In the genomic region with DNA sequence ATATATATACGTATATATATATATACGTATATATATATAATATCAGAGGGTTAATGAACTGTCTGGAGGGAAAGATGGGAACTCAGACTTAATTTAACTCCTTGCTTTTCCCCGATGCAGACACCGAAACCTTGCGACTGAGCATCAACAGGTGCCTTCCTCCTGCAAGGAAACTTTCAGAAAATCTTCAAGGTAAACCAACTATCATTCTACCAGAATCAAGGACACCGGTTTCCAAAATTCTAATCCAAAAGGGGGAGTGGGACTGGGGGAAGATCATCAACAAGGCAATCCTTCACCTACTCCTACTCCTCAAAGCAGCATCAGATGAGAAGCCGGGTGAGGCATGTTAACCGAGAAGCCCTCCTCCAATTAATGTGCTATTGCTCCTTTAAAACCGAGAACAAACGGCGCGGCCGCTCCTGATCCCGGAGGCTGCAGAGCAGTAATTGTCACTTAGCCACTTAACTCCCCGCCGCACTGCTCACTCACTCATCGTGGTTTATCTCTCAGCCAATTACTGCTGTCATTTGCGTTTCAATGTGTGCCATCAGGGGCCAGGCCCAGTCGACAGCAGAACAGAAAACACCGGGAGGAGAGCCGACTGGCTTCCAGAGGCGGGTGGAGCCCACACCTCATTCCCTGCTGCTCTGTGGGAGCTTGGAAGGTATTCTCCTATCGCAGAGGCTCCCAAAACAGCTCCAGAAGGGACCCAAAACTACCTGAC, we compare ENCODE assay signal across 8 cellular contexts.
DNase-seq lines count a peak whose midpoint lies in the region; ATAC-seq and TF ChIP-seq lines count a peak whose summit lies in the region.

No MANE protein-coding gene starts in this region.

- TF ChIP-seq CTCF in dorsolateral prefrontal cortex (IDR thresholded peaks at IDR 0.05 in 54 of 56, conservative IDR thresholded peaks at IDR 0.05 in 2 of 56; ENCODE audit: low read depth in 1 of 56, partially characterized antibody in 56 of 56) (no peak), type B pancreatic cell (conservative IDR thresholded peaks at IDR 0.05) (no peak)

- CTCF ChIA-PET in activated CD4-positive, alpha-beta T cell treated with anti-CD3 and anti-CD28 coated beads, Interleukin-2, amount 10 ng/mL, durations not matched to agents 7 days and 5 days (lab: Charles Lee) = no interaction called here

- H3K36me3 ChIP-seq in mesendoderm (ENCODE audit: control insufficient read depth, insufficient read depth, low read length) = no peaks in the 10 kb centered on the region

- H3K27ac Mint-ChIP-seq in activated CD4-positive, alpha-beta T cell treated with anti-CD3 and anti-CD28 coated beads, Interleukin-2, amount 10 ng/mL, durations not matched to agents 7 days and 5 days = peak overlapping the region; percentile 68
- peak overlapping the region; percentile 88 for H3K27ac Mint-ChIP-seq in type B pancreatic cell

- H3K4ac ChIP-seq in mesendoderm (ENCODE audit: low read depth, low read length) = no peak overlapping the region

- H3K18ac ChIP-seq in mesendoderm (ENCODE audit: low read length) = peak overlapping the region; percentile 71

- peaks cover 4% of the 10 kb centered on the region for H3K79me2 ChIP-seq in mesendoderm (ENCODE audit: control insufficient read depth, insufficient read depth, low read length)

- H3K4me3 Mint-ChIP-seq in activated CD4-positive, alpha-beta T cell treated with anti-CD3 and anti-CD28 coated beads, Interleukin-2, amount 10 ng/mL, durations not matched to agents 7 days and 5 days = no peak overlapping the region
- peak overlapping the region; percentile 77 for H3K4me3 Mint-ChIP-seq in type B pancreatic cell

- no peaks in the 10 kb centered on the region for H3K9me3 Mint-ChIP-seq in activated CD4-positive, alpha-beta T cell treated with anti-CD3 and anti-CD28 coated beads, Interleukin-2, amount 10 ng/mL, durations not matched to agents 7 days and 5 days
- peaks cover 6% of the 10 kb centered on the region for H3K9me3 Mint-ChIP-seq in type B pancreatic cell

- intact Hi-C loops in dorsolateral prefrontal cortex (cut with DNase I) = loop anchor here in 1 of 2 donors (5.0 kb wide), 1 partner anchor 40 kb away; no protein-coding TSS in a partner anchor

- H3K4me1 Mint-ChIP-seq in activated CD4-positive, alpha-beta T cell treated with anti-CD3 and anti-CD28 coated beads, Interleukin-2, amount 10 ng/mL, durations not matched to agents 7 days and 5 days = peaks cover 69% of the 10 kb centered on the region
- H3K4me1 Mint-ChIP-seq in type B pancreatic cell (ENCODE audit: unreplicated experiment) = peaks cover 50% of the 10 kb centered on the region

- ATAC-seq in GM19467 (IDR thresholded peaks at IDR 0.05; ENCODE audit: unreplicated experiment) = no peak

- H2AK5ac ChIP-seq in mesendoderm (ENCODE audit: low read length) = no peak overlapping the region

- peaks cover 10% of the 10 kb centered on the region for H3K27me3 Mint-ChIP-seq in activated CD4-positive, alpha-beta T cell treated with anti-CD3 and anti-CD28 coated beads, Interleukin-2, amount 10 ng/mL, durations not matched to agents 7 days and 5 days
- no peaks in the 10 kb centered on the region for H3K27me3 Mint-ChIP-seq in type B pancreatic cell

- H3K4me2 ChIP-seq in mesendoderm (ENCODE audit: low read length) = peak overlapping the region; percentile 14

- POLR2A ChIA-PET in activated CD4-positive, alpha-beta T cell treated with anti-CD3 and anti-CD28 coated beads, Interleukin-2, amount 10 ng/mL, durations not matched to agents 7 days and 5 days (lab: Charles Lee) = no interaction called here

- H3K9ac ChIP-seq in mesendoderm (ENCODE audit: low read length) = peak overlapping the region; percentile 48

- peaks cover 53% of the 10 kb centered on the region for H3K4me1 ChIP-seq in mesendoderm (ENCODE audit: control insufficient read depth, low read depth, low read length)

- no peak overlapping the region for H2BK15ac ChIP-seq in mesendoderm (replicated peaks; ENCODE audit: low read depth)

- H3K36me3 Mint-ChIP-seq in activated CD4-positive, alpha-beta T cell treated with anti-CD3 and anti-CD28 coated beads, Interleukin-2, amount 10 ng/mL, durations not matched to agents 7 days and 5 days (ENCODE audit: low read depth) = no peaks in the 10 kb centered on the region
- peaks cover 8% of the 10 kb centered on the region for H3K36me3 Mint-ChIP-seq in type B pancreatic cell

- H4K5ac ChIP-seq in mesendoderm (ENCODE audit: low read length) = no peak overlapping the region

- DNase-seq in activated CD4-positive, alpha-beta T cell treated with anti-CD3 and anti-CD28 coated beads, Interleukin-2, amount 10 ng/mL, durations not matched to agents 7 days and 5 days = no peak
- DNase-seq in activated CD4-positive, alpha-beta T cell treated with anti-CD3 and anti-CD28 coated beads for 4 hours = no peak
- peak; percentile 80 for DNase-seq in NCI-H748 treated with DMSO at 0.1 percent for 48 hours (lab: John Stamatoyannopoulos, UW)
- peak in 6 of 10 donors; percentile 18 to 62 (median 42) for DNase-seq in dorsolateral prefrontal cortex
- DNase-seq in mesendoderm = peak; percentile 98
- no peak for DNase-seq in type B pancreatic cell (ENCODE audit: extremely low spot score, unreplicated experiment)
- no peak for DNase-seq in KG1 (lab: John Stamatoyannopoulos, UW)

- peak overlapping the region in 45 of 59 donors; percentile 7 to 85 (median 57) for H3K27ac ChIP-seq in dorsolateral prefrontal cortex
- H3K27ac ChIP-seq in mesendoderm (ENCODE audit: low read depth, low read length) = peak overlapping the region; percentile 86

- peak overlapping the region; percentile 52 for H2BK5ac ChIP-seq in mesendoderm (ENCODE audit: low read length)

- no peak overlapping the region for H3K23ac ChIP-seq in mesendoderm (ENCODE audit: low read length)

- H4K8ac ChIP-seq in mesendoderm (ENCODE audit: low read depth, low read length) = no peak overlapping the region

- H3K4me3 ChIP-seq in dorsolateral prefrontal cortex (peak overlapping the region; percentile 2 to 67 (median 42)), mesendoderm (ENCODE audit: low read length) (no peak overlapping the region)

- WGBS in mesendoderm (ENCODE audit: extremely low coverage, insufficient coverage, low lambda C conversion rate) = no CpG with 5 or more reads among the region's 23 CpGs

- H3K27me3 ChIP-seq in dorsolateral prefrontal cortex (no peaks in the 10 kb centered on the region), mesendoderm (ENCODE audit: insufficient read depth, low read length, poor library complexity) (no peaks in the 10 kb centered on the region)

- H3K56ac ChIP-seq in mesendoderm (ENCODE audit: low read length) = peak overlapping the region; percentile 66

- no peak overlapping the region for H2BK120ac ChIP-seq in mesendoderm (ENCODE audit: low read depth, low read length)

- H3K79me1 ChIP-seq in mesendoderm (ENCODE audit: low read length) = peaks cover 12% of the 10 kb centered on the region

Comparison
In these comparisons a context has a peak if more than half of its experiments do, and no peak if none do; other contexts are left out.
1. DNase-seq: peak in NCI-H748 treated with DMSO at 0.1 percent for 48 hours (single experiment), dorsolateral prefrontal cortex (6 of 10) and mesendoderm (single experiment); none in activated CD4-positive, alpha-beta T cell treated with anti-CD3 and anti-CD28 coated beads, Interleukin-2, amount 10 ng/mL, durations not matched to agents 7 days and 5 days (single experiment), activated CD4-positive, alpha-beta T cell treated with anti-CD3 and anti-CD28 coated beads for 4 hours (0 of 2), type B pancreatic cell (single experiment) and KG1 (single experiment).